ENCODE assay signal across 1 cellular context in genomic region chr5:1471997-1472963, GRCh38.
TF ChIP-seq lines count a peak whose summit lies in the region.

No MANE protein-coding gene starts in this region.

TF ChIP-seq in K562, 482 proteins besides CTCF, POLR2A, EP300 and RAD21:
- TF ChIP-seq ZNF263 (CRISPR knock-in tag; IDR thresholded peaks at IDR 0.05; ENCODE audit: borderline replicate concordance) = peak; percentile 96
- TF ChIP-seq SNRNP70 (optimal IDR thresholded peaks at IDR 0.05; ENCODE audit: low read depth, low read length) = no peak
